Comparison of ENCODE assay signal across 2 cellular contexts in genomic region chr3:32794487-32795308, GRCh38.
TF ChIP-seq lines count a peak whose summit lies in the region.

No MANE protein-coding gene starts in this region.

TF ChIP-seq in HepG2, 621 proteins besides CTCF, POLR2A, EP300 and RAD21 (continued from another document and continues in another):
- no peak for TF ChIP-seq CREB1 (IDR thresholded peaks at IDR 0.05)
- peak; percentile 68; the same call in 1 of the 2 replicates for TF ChIP-seq CREB1 (CRISPR knock-in tag; IDR thresholded peaks at IDR 0.05)
- no peak for TF ChIP-seq TMF1 (CRISPR knock-in tag; IDR thresholded peaks at IDR 0.05; ENCODE audit: low read depth)
- 0 out of 2 replicates have a peak, but pooled peaks have one; percentile 19 for TF ChIP-seq ARID3A (IDR thresholded peaks at IDR 0.05; ENCODE audit: low read depth, low read length)
- TF ChIP-seq ZNF792 (CRISPR knock-in tag; IDR thresholded peaks at IDR 0.05), result no peak
- no peak for TF ChIP-seq ARID2 (CRISPR knock-in tag; IDR thresholded peaks at IDR 0.05; ENCODE audit: borderline replicate concordance)
- peak; percentile 36; the same call in 1 of the 2 replicates for TF ChIP-seq ZBTB14 (CRISPR knock-in tag; IDR thresholded peaks at IDR 0.05)
- no peak for TF ChIP-seq ZNF343 (CRISPR knock-in tag; IDR thresholded peaks at IDR 0.05)
- TF ChIP-seq ZNF230 (CRISPR knock-in tag; IDR thresholded peaks at IDR 0.05), result no peak; the same call in 1 of the 2 replicates
- TF ChIP-seq ZNF607 (CRISPR knock-in tag; IDR thresholded peaks at IDR 0.05; ENCODE audit: borderline replicate concordance), result peak; percentile 71; the same call in 1 of the 2 replicates
- 0 out of 2 replicates have a peak, but pooled peaks have one; percentile 34 for TF ChIP-seq ZSCAN29 (CRISPR knock-in tag; conservative IDR thresholded peaks at IDR 0.05)
- no peak for TF ChIP-seq ZNF282 (IDR thresholded peaks at IDR 0.05; ENCODE audit: partially characterized antibody)
- TF ChIP-seq ZNF746 (CRISPR knock-in tag; IDR thresholded peaks at IDR 0.05), result peak; percentile 73
- TF ChIP-seq XBP1 (CRISPR knock-in tag; IDR thresholded peaks at IDR 0.05), result no peak
- TF ChIP-seq GABPA (IDR thresholded peaks at IDR 0.05; ENCODE audit: low read depth, low read length), result no peak
- peak; percentile 71 for TF ChIP-seq GABPA (CRISPR knock-in tag; IDR thresholded peaks at IDR 0.05; ENCODE audit: low read depth)
- TF ChIP-seq PHF8 (CRISPR knock-in tag; IDR thresholded peaks at IDR 0.05), result no peak
- no peak for TF ChIP-seq ATAD3A (CRISPR knock-in tag; IDR thresholded peaks at IDR 0.05)
- peak; percentile 64; the same call in 1 of the 2 replicates for TF ChIP-seq ZNF350 (CRISPR knock-in tag; IDR thresholded peaks at IDR 0.05; ENCODE audit: borderline replicate concordance, low read depth)
- no peak for TF ChIP-seq ZSCAN30 (CRISPR knock-in tag; IDR thresholded peaks at IDR 0.05)
- no peak for TF ChIP-seq ZNF513 (CRISPR knock-in tag; conservative IDR thresholded peaks at IDR 0.05)
- TF ChIP-seq XRCC5 (optimal IDR thresholded peaks at IDR 0.05; ENCODE audit: low read length), result no peak
- TF ChIP-seq ZNF704 (CRISPR knock-in tag; IDR thresholded peaks at IDR 0.05; ENCODE audit: borderline replicate concordance), result 0 out of 2 replicates have a peak, but pooled peaks have one; percentile 63
- TF ChIP-seq ZNF207 (IDR thresholded peaks at IDR 0.05; ENCODE audit: borderline replicate concordance), result no peak
- no peak for TF ChIP-seq ZUFSP (CRISPR knock-in tag; IDR thresholded peaks at IDR 0.05; ENCODE audit: borderline replicate concordance)
- TF ChIP-seq ZNF296 (CRISPR knock-in tag; conservative IDR thresholded peaks at IDR 0.05), result no peak
- peak; percentile 78; the same call in 1 of the 2 replicates for TF ChIP-seq IRF2 (CRISPR knock-in tag; IDR thresholded peaks at IDR 0.05)
- no peak for TF ChIP-seq ZNF232 (CRISPR knock-in tag; IDR thresholded peaks at IDR 0.05; ENCODE audit: borderline replicate concordance)
- TF ChIP-seq HOXA3 (CRISPR knock-in tag; IDR thresholded peaks at IDR 0.05), result no peak

TF ChIP-seq in WTC11, 78 proteins besides CTCF, POLR2A, EP300 and RAD21 (continued from another document):
- no peak for TF ChIP-seq FOXP1 (CRISPR knock-in tag; IDR thresholded peaks at IDR 0.05; ENCODE audit: borderline replicate concordance)
- TF ChIP-seq KAT7 (CRISPR knock-in tag; IDR thresholded peaks at IDR 0.05; ENCODE audit: borderline replicate concordance), result no peak
- TF ChIP-seq E2F4 (CRISPR knock-in tag; IDR thresholded peaks at IDR 0.05; ENCODE audit: borderline replicate concordance, low read depth), result no peak
- TF ChIP-seq ZNF317 (CRISPR knock-in tag; IDR thresholded peaks at IDR 0.05; ENCODE audit: borderline replicate concordance, low read depth), result no peak
- no peak for TF ChIP-seq FOXP4 (CRISPR knock-in tag; IDR thresholded peaks at IDR 0.05)
- TF ChIP-seq ZNF219 (CRISPR knock-in tag; IDR thresholded peaks at IDR 0.05; ENCODE audit: borderline replicate concordance), result no peak
- no peak for TF ChIP-seq RELA (CRISPR knock-in tag; IDR thresholded peaks at IDR 0.05; ENCODE audit: borderline replicate concordance)
- TF ChIP-seq PRDM15 (CRISPR knock-in tag; IDR thresholded peaks at IDR 0.05), result no peak
- no peak for TF ChIP-seq ZNF532 (CRISPR knock-in tag; IDR thresholded peaks at IDR 0.05; ENCODE audit: borderline replicate concordance)
- TF ChIP-seq ATF2 (CRISPR knock-in tag; IDR thresholded peaks at IDR 0.05; ENCODE audit: borderline replicate concordance, low read depth), result no peak
- no peak for TF ChIP-seq MLX (CRISPR knock-in tag; IDR thresholded peaks at IDR 0.05)
- TF ChIP-seq ZNF263 (CRISPR knock-in tag; IDR thresholded peaks at IDR 0.05; ENCODE audit: low read depth), result no peak
